In genomic region chr1:154765970-154766369, GRCh38 we compare ENCODE assay signal across 8 cellular contexts.
DNase-seq lines count a peak whose midpoint lies in the region; ATAC-seq and TF ChIP-seq lines count a peak whose summit lies in the region.

No MANE protein-coding gene starts in this region.

- H3K36me3 Mint-ChIP-seq in activated naive CD4-positive, alpha-beta T cell treated with anti-CD3 and anti-CD28 coated beads for 36 hours (ENCODE audit: low read depth), result no peaks in the 10 kb centered on the region
- H3K36me3 Mint-ChIP-seq in activated CD4-positive, alpha-beta T cell treated with anti-CD3 and anti-CD28 coated beads, Interleukin-2, amount 10 ng/mL, durations not matched to agents 24 days and 14 days (ENCODE audit: low read depth), result no peaks in the 10 kb centered on the region

- H3K36me3 ChIP-seq in psoas muscle (ENCODE audit: insufficient read depth in 1 of 2, low read depth in 1 of 2), result peaks cover 0 to 26% of the 10 kb centered on the region in 2 donors

- H3K27me3 ChIP-seq in psoas muscle (ENCODE audit: insufficient read depth in 3 of 3, low read length in 2 of 3), result no peaks in the 10 kb centered on the region

- CTCF ChIA-PET in activated naive CD4-positive, alpha-beta T cell treated with anti-CD3 and anti-CD28 coated beads for 36 hours (lab: Charles Lee), result interaction anchor here (1.4 kb wide), 1 partner anchor 16 kb away, joined by 3 read pairs; no protein-coding TSS in a partner anchor

- peak; percentile 34 for TF ChIP-seq CTCF in cardiac fibroblast (IDR thresholded peaks at IDR 0.05; ENCODE audit: low read depth, low read length)
- TF ChIP-seq CTCF in psoas muscle (IDR thresholded peaks at IDR 0.05), result peak; percentile 17

- peak in 1 of 4 donors; percentile 60 for ATAC-seq in psoas muscle

- DNase-seq in activated naive CD4-positive, alpha-beta T cell treated with anti-CD3 and anti-CD28 coated beads for 36 hours, result peak; percentile 54
- DNase-seq in activated naive CD4-positive, alpha-beta T cell treated with Interleukin-2 at 50 U/mL for 16 hours, result no peak
- peak; percentile 56 for DNase-seq in NCI-H460 (ENCODE audit: extremely low read depth, low read depth)
- DNase-seq in cardiac fibroblast (ENCODE audit: low read depth in 2 of 2), result peak; percentile 40 to 41
- DNase-seq in psoas muscle, result no peak
- DNase-seq in activated T-cell treated with anti-CD3 and anti-CD28 coated beads for 4 hours, result no peak
- no peak for DNase-seq in stimulated activated CD4-positive, alpha-beta T cell treated with anti-CD3 and anti-CD28 coated beads, Interleukin-12 subunit alpha, Interleukin-12 subunit beta, amount 100 ng/mL, for 4 hours
- DNase-seq in activated CD4-positive, alpha-beta T cell treated with anti-CD3 and anti-CD28 coated beads, Interleukin-2, amount 10 ng/mL, durations not matched to agents 24 days and 14 days, result no peak

- no peak overlapping the region for H3K4me3 Mint-ChIP-seq in activated naive CD4-positive, alpha-beta T cell treated with anti-CD3 and anti-CD28 coated beads for 36 hours
- no peak overlapping the region for H3K4me3 Mint-ChIP-seq in activated CD4-positive, alpha-beta T cell treated with anti-CD3 and anti-CD28 coated beads, Interleukin-2, amount 10 ng/mL, durations not matched to agents 24 days and 14 days

- no peaks in the 10 kb centered on the region for H3K9me3 ChIP-seq in psoas muscle

- no peaks in the 10 kb centered on the region for H3K27me3 Mint-ChIP-seq in activated naive CD4-positive, alpha-beta T cell treated with anti-CD3 and anti-CD28 coated beads for 36 hours (ENCODE audit: low read depth)
- H3K27me3 Mint-ChIP-seq in activated CD4-positive, alpha-beta T cell treated with anti-CD3 and anti-CD28 coated beads, Interleukin-2, amount 10 ng/mL, durations not matched to agents 24 days and 14 days, result peaks cover 18% of the 10 kb centered on the region

- H3K4me1 Mint-ChIP-seq in activated naive CD4-positive, alpha-beta T cell treated with anti-CD3 and anti-CD28 coated beads for 36 hours (ENCODE audit: low read depth), result peaks cover 15% of the 10 kb centered on the region
- H3K4me1 Mint-ChIP-seq in activated CD4-positive, alpha-beta T cell treated with anti-CD3 and anti-CD28 coated beads, Interleukin-2, amount 10 ng/mL, durations not matched to agents 24 days and 14 days, result peaks cover 10% of the 10 kb centered on the region

- no peaks in the 10 kb centered on the region for H3K4me1 ChIP-seq in psoas muscle

- no peak overlapping the region for H3K27ac Mint-ChIP-seq in activated naive CD4-positive, alpha-beta T cell treated with anti-CD3 and anti-CD28 coated beads for 36 hours
- H3K27ac Mint-ChIP-seq in activated CD4-positive, alpha-beta T cell treated with anti-CD3 and anti-CD28 coated beads, Interleukin-2, amount 10 ng/mL, durations not matched to agents 24 days and 14 days, result no peak overlapping the region

- intact Hi-C loops in activated naive CD4-positive, alpha-beta T cell treated with anti-CD3 and anti-CD28 coated beads for 36 hours (cut with micrococcal nuclease), result no loop called here
- intact Hi-C loops in psoas muscle (cut with DNase I), result no loop called here
- intact Hi-C loops in activated CD4-positive, alpha-beta T cell treated with anti-CD3 and anti-CD28 coated beads, Interleukin-2, amount 10 ng/mL, durations not matched to agents 24 days and 14 days (cut with micrococcal nuclease), result loop anchor here (5.0 kb wide), 1 partner anchor 106 kb away; the partner anchor contains the start of gene KCNN3

- H3K27ac ChIP-seq in psoas muscle, result no peak overlapping the region

- H3K4me3 ChIP-seq in cardiac fibroblast (replicated peaks in 1 of 2; ENCODE audit: low read depth in 2 of 2, low read length in 2 of 2) (no peak overlapping the region), psoas muscle (no peak overlapping the region)

- H3K9me3 Mint-ChIP-seq in activated naive CD4-positive, alpha-beta T cell treated with anti-CD3 and anti-CD28 coated beads for 36 hours, result no peaks in the 10 kb centered on the region
- no peaks in the 10 kb centered on the region for H3K9me3 Mint-ChIP-seq in activated CD4-positive, alpha-beta T cell treated with anti-CD3 and anti-CD28 coated beads, Interleukin-2, amount 10 ng/mL, durations not matched to agents 24 days and 14 days

- WGBS in psoas muscle, 3 donors, result 75 to 91% (median 89%) methylated on average over 3 of the region's 3 CpGs

Comparison
In these comparisons a context has a peak if more than half of its experiments do, and no peak if none do; other contexts are left out.
1. DNase-seq: peak in activated naive CD4-positive, alpha-beta T cell treated with anti-CD3 and anti-CD28 coated beads for 36 hours (single experiment), NCI-H460 (single experiment) and cardiac fibroblast (2 of 2); none in activated naive CD4-positive, alpha-beta T cell treated with Interleukin-2 at 50 U/mL for 16 hours (single experiment), psoas muscle (0 of 2), activated T-cell treated with anti-CD3 and anti-CD28 coated beads for 4 hours (single experiment), stimulated activated CD4-positive, alpha-beta T cell treated with anti-CD3 and anti-CD28 coated beads, Interleukin-12 subunit alpha, Interleukin-12 subunit beta, amount 100 ng/mL, for 4 hours (single experiment) and activated CD4-positive, alpha-beta T cell treated with anti-CD3 and anti-CD28 coated beads, Interleukin-2, amount 10 ng/mL, durations not matched to agents 24 days and 14 days (single experiment).